Comparison of ENCODE assay signal across 29 cellular contexts in the genomic region with DNA sequence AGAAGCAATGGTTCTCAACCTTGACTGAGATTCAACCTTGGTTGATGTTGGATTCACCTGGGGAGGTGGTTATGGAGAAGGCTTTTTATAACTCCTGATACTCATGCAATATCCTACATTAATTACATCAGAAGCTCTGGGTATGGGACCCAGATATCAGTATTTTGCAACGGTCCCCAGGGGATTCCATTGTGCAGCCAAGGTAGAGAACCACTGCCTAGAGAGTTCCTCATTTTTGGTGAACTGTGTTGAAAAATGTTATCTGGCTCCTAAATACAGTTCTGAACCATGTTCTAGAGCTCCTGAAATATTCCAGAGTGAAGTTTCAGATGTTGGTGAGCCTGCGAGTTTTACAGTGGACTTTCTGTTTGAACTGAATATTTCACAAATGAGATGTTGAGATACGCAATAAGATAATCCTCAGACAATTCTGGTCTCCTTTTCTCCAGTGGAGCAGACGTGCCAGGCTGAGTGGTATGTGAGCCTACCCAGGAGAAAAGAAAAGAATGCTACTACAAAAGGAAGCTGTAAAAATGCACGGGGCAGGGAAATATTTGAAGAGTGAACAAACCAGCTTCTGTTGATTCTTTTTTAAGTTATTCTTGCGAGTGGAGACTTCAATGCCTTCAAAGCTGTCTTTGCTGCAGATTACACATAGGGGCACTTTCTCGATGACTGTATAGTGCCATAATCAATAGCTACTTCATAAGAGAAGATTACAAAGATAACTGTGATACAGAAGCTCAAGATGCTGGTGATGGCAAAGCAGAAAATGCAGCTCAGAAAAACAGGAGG. TPM values are rescaled to one million over a fixed set of nuclear protein-coding genes. Genes with fewer than 3 reads are reported as not detected.
"Had no signal": no experiment of that assay in that cellular context is flagged by ENCODE, and none has a peak within 500 bp of the region (broad histone marks: within the 10 kb centered on the region; RNA-seq: fewer than 3 reads in every experiment).

No MANE protein-coding gene starts in this region.

- H2AFZ ChIP-seq: hepatocyte had no signal

- H3K4me1 ChIP-seq: esophagus muscularis mucosa, gastroesophageal sphincter, left ventricle myocardium inferior, lower lobe of right lung, spleen, tibial artery, upper lobe of right lung, vagina had no signal

- H3K4me3 Mint-ChIP-seq: dendritic cell treated with granulocyte-macrophage colony-stimulating factor and Interleukin-4, amounts not matched to agents 40 ng/mL and 50 ng/mL, for 4 days; effector memory CD8-positive, alpha-beta T cell; memory B cell; naive B cell; nephron; stimulated activated memory B cell treated with anti-CD40 and anti-IgM and Interleukin-4, amounts not matched to agents 10 μg/mL and 1 μg/mL and 100 μg/mL, for 72 hours; stimulated activated naive CD8-positive, alpha-beta T cell treated with anti-CD3 and anti-CD28 coated beads, Interleukin-15, Interleukin-2, amounts not matched to agents 100 ng/mL and 50 ng/mL, for 24 hours had no signal

- H3K36me3 ChIP-seq: esophagus muscularis mucosa, gastroesophageal sphincter, left ventricle myocardium inferior, lower lobe of right lung, pancreas, spleen, tibial artery, upper lobe of right lung, vagina had no signal

- H3K79me2 ChIP-seq: hepatocyte had no signal

- ATAC-seq: effector memory CD8-positive, alpha-beta T cell; gastroesophageal sphincter; left cardiac atrium; lower lobe of right lung; pancreas; right cardiac atrium; stimulated activated memory B cell treated with anti-CD40 and anti-IgM and Interleukin-4, amounts not matched to agents 10 μg/mL and 1 μg/mL and 100 μg/mL, for 72 hours; upper lobe of right lung had no signal

- H3K36me3 Mint-ChIP-seq: memory B cell; naive B cell; stimulated activated memory B cell treated with anti-CD40 and anti-IgM and Interleukin-4, amounts not matched to agents 10 μg/mL and 1 μg/mL and 100 μg/mL, for 72 hours had no signal

- H3K9me3 ChIP-seq: esophagus muscularis mucosa, gastroesophageal sphincter, left ventricle myocardium inferior, lower lobe of right lung, pancreas, spleen, tibial artery, upper lobe of right lung, vagina had no signal

- H3K4me1 Mint-ChIP-seq: memory B cell; naive B cell; nephron; stimulated activated memory B cell treated with anti-CD40 and anti-IgM and Interleukin-4, amounts not matched to agents 10 μg/mL and 1 μg/mL and 100 μg/mL, for 72 hours had no signal

- DNase-seq: effector memory CD8-positive, alpha-beta T cell; kidney; left cardiac atrium; left ventricle myocardium inferior; lower lobe of right lung; midbrain; naive B cell; occipital lobe; pancreas; right cardiac atrium; spleen; stimulated activated CD4-positive, alpha-beta T cell treated with anti-CD3 and anti-CD28 coated beads, Interleukin-15, amount 100 ng/mL, for 24 hours; stimulated activated CD4-positive, alpha-beta T cell treated with anti-CD3 and anti-CD28 coated beads, Interleukin-1b, Interleukin-23, amount 100 ng/mL, for 48 hours; stimulated activated CD4-positive, alpha-beta T cell treated with anti-CD3 and anti-CD28 coated beads, Interleukin-4, amount 100 ng/mL, for 24 hours; tibial artery; upper lobe of right lung had no signal

- H3K27ac Mint-ChIP-seq: dendritic cell treated with granulocyte-macrophage colony-stimulating factor and Interleukin-4, amounts not matched to agents 40 ng/mL and 50 ng/mL, for 4 days; effector memory CD8-positive, alpha-beta T cell; memory B cell; naive B cell; nephron; progenitor cell of endocrine pancreas; stimulated activated memory B cell treated with anti-CD40 and anti-IgM and Interleukin-4, amounts not matched to agents 10 μg/mL and 1 μg/mL and 100 μg/mL, for 72 hours; stimulated activated naive CD8-positive, alpha-beta T cell treated with anti-CD3 and anti-CD28 coated beads, Interleukin-15, Interleukin-2, amounts not matched to agents 100 ng/mL and 50 ng/mL, for 24 hours had no signal

- H3K27me3 ChIP-seq: pancreas, vagina had no signal

- H3K27ac ChIP-seq: epithelial cell of prostate, esophagus muscularis mucosa, gastroesophageal sphincter, hepatocyte, left ventricle myocardium inferior, lower lobe of right lung, pancreas, spleen, tibial artery, upper lobe of right lung, vagina had no signal

- H3K4me3 ChIP-seq: esophagus muscularis mucosa, gastroesophageal sphincter, hepatocyte, left ventricle myocardium inferior, lower lobe of right lung, pancreas, spleen, tibial artery, upper lobe of right lung, vagina had no signal

- H3K4me2 ChIP-seq: hepatocyte had no signal

- H3K9me3 Mint-ChIP-seq: dendritic cell treated with granulocyte-macrophage colony-stimulating factor and Interleukin-4, amounts not matched to agents 40 ng/mL and 50 ng/mL, for 4 days; effector memory CD8-positive, alpha-beta T cell; memory B cell; naive B cell; nephron; stimulated activated memory B cell treated with anti-CD40 and anti-IgM and Interleukin-4, amounts not matched to agents 10 μg/mL and 1 μg/mL and 100 μg/mL, for 72 hours; stimulated activated naive CD8-positive, alpha-beta T cell treated with anti-CD3 and anti-CD28 coated beads, Interleukin-15, Interleukin-2, amounts not matched to agents 100 ng/mL and 50 ng/mL, for 24 hours had no signal

RNA-seq across cellular contexts. Expression of gene C10orf120, which starts 13.6 kb away (rescaled TPM):
- total RNA-seq: esophagus muscularis mucosa, fibroblast of villous mesenchyme, gastroesophageal sphincter, hepatocyte, kidney, left cardiac atrium, left ventricle myocardium inferior, lower lobe of right lung, occipital lobe, progenitor cell of endocrine pancreas, right cardiac atrium, spleen, temporal lobe, upper lobe of right lung, vagina had no signal
- polyA plus RNA-seq: hepatocyte, right cardiac atrium, spleen had no signal
